Comparison of ENCODE assay signal across 12 cellular contexts in genomic region chr13:110507678-110508381, GRCh38. TPM values are rescaled to one million over a fixed set of nuclear protein-coding genes. Genes with fewer than 3 reads are reported as not detected.
DNase-seq lines count a peak whose midpoint lies in the region; ATAC-seq and TF ChIP-seq lines count a peak whose summit lies in the region.
"Had no signal": no experiment of that assay in that cellular context is flagged by ENCODE, and none has a peak within 500 bp of the region (broad histone marks: within the 10 kb centered on the region; RNA-seq: fewer than 3 reads in every experiment).

No MANE protein-coding gene starts in this region.

- peak overlapping the region; percentile 60 to 61 for H2BK12ac ChIP-seq in mesenchymal stem cell (ENCODE audit: low read length in 2 of 2)

- no peak overlapping the region for H2AFZ ChIP-seq in mesenchymal stem cell (ENCODE audit: low read depth, low read length)

- peak overlapping the region; percentile 64 for H4K91ac ChIP-seq in mesenchymal stem cell (ENCODE audit: low read length)

- no peak for TF ChIP-seq EP300 in transverse colon (IDR thresholded peaks at IDR 0.05; ENCODE audit: low read depth)

- H2BK15ac ChIP-seq in mesenchymal stem cell (ENCODE audit: low read depth, poor library complexity, severe bottlenecking), result peak overlapping the region; percentile 44

- no peak overlapping the region for H4K8ac ChIP-seq in mesenchymal stem cell (ENCODE audit: low read length)

- H3K9me3 ChIP-seq in duodenal mucosa (ENCODE audit: control insufficient read depth in 1 of 2, low read length in 2 of 2) (no peaks in the 10 kb centered on the region), mesenchymal stem cell (ENCODE audit: control insufficient read depth, low read length) (no peaks in the 10 kb centered on the region), transverse colon (no peaks in the 10 kb centered on the region)

- TF ChIP-seq CTCF in transverse colon (IDR thresholded peaks at IDR 0.05) (peak in 4 of 5 experiments; percentile 33 to 87 (median 56)), GM20000 (IDR thresholded peaks at IDR 0.05; ENCODE audit: extremely low read depth, missing control alignments) (no peak)

- H3K18ac ChIP-seq in mesenchymal stem cell (ENCODE audit: low read depth in 1 of 2, low read length in 2 of 2), result peak overlapping the region; percentile 37 to 61

- in situ Hi-C loops in transverse colon (cut with MboI; ENCODE audit: low pct_ligation_motif_present in 1 of 4, low pct_unique_long_range_greater_than_20kb in 1 of 4, low sequenced_read_pairs in 3 of 4), result no loop called here

- H3K9ac ChIP-seq in duodenal mucosa (ENCODE audit: low read depth in 1 of 2, low read length in 2 of 2) (peak overlapping the region; percentile 80 to 89), mesenchymal stem cell (ENCODE audit: low read length) (no peak overlapping the region)

- H3K27me3 ChIP-seq in duodenal mucosa (ENCODE audit: control insufficient read depth in 1 of 2, insufficient read depth in 2 of 2, low read length in 2 of 2) (no peaks in the 10 kb centered on the region), mesenchymal stem cell (ENCODE audit: control insufficient read depth in 1 of 2, insufficient read depth in 1 of 2, low read length in 2 of 2) (no peaks in the 10 kb centered on the region), transverse colon (no peaks in the 10 kb centered on the region)

- peak overlapping the region in 1 of 2 experiments; percentile 20 for H3K4ac ChIP-seq in mesenchymal stem cell (ENCODE audit: low read depth in 1 of 2, low read length in 2 of 2)

- H3K27ac ChIP-seq in duodenal mucosa (ENCODE audit: low read depth, low read length) (peak overlapping the region; percentile 89), mesenchymal stem cell (ENCODE audit: low read length, poor library complexity, severe bottlenecking) (no peak overlapping the region), transverse colon (peak overlapping the region; percentile 83 to 91 (median 90))
- H3K27ac ChIP-seq: WERI-Rb-1 had no signal

- 98% methylated on average over 23 of the region's 23 CpGs for WGBS in mesenchymal stem cell
- 40 to 53% methylated on average over 3 to 23 of the region's 23 CpGs for WGBS in transverse colon (ENCODE audit: low coverage in 1 of 2), 2 donors

- H2AK5ac ChIP-seq in mesenchymal stem cell (ENCODE audit: low read length, severe bottlenecking), result no peak overlapping the region

- H3K4me2 ChIP-seq in mesenchymal stem cell (ENCODE audit: low read length, poor library complexity, severe bottlenecking), result no peak overlapping the region

- no peak for ATAC-seq in GM21423 (IDR thresholded peaks at IDR 0.05; ENCODE audit: unreplicated experiment)
- ATAC-seq in GM21367 (IDR thresholded peaks at IDR 0.05; ENCODE audit: unreplicated experiment), result no peak

- no peak overlapping the region for H2BK120ac ChIP-seq in mesenchymal stem cell (ENCODE audit: low read depth, low read length)

- H3K79me1 ChIP-seq in mesenchymal stem cell (replicated peaks; ENCODE audit: low read length, poor library complexity, severe bottlenecking), result peaks cover 2% of the 10 kb centered on the region

- H3K36me3 ChIP-seq in duodenal mucosa (ENCODE audit: control insufficient read depth in 1 of 2, insufficient read depth in 2 of 2, low read length in 2 of 2) (peaks cover 0 to 15% of the 10 kb centered on the region in 2 donors), mesenchymal stem cell (ENCODE audit: control insufficient read depth in 1 of 2, insufficient read depth in 2 of 2, low read depth in 1 of 2, low read length in 2 of 2) (peaks cover 56 to 82% of the 10 kb centered on the region in 2 experiments), transverse colon (peaks cover 0 to 10% (median 3%) of the 10 kb centered on the region in 4 donors)

- peak overlapping the region in 1 of 2 experiments; percentile 24 for H3K23ac ChIP-seq in mesenchymal stem cell (ENCODE audit: low read length in 2 of 2)

- peak; percentile 86 for DNase-seq in NCI-H2029 (lab: John Stamatoyannopoulos, UW)
- no peak for DNase-seq in mesenchymal stem cell
- DNase-seq in transverse colon, result peak; percentile 82
- DNase-seq in GM20000 (ENCODE audit: low spot score), result no peak
- DNase-seq in NOMO-1 treated with dmso at 0.1 percent for 144 hours (lab: John Stamatoyannopoulos, UW; ENCODE audit: unreplicated experiment), result no peak
- DNase-seq: activated gamma-delta T cell treated with Interleukin-2 at 50 U/mL for 16 hours, GDM1, islet precursor cell, WERI-Rb-1 had no signal

- H3K4me1 ChIP-seq in duodenal mucosa (ENCODE audit: control insufficient read depth in 1 of 2, insufficient read depth in 2 of 2, low read length in 2 of 2) (peaks cover 41 to 47% of the 10 kb centered on the region in 2 donors), mesenchymal stem cell (ENCODE audit: control insufficient read depth, insufficient read depth, low read depth, low read length) (peaks cover 43% of the 10 kb centered on the region), transverse colon (peaks cover 11 to 58% (median 31%) of the 10 kb centered on the region in 4 donors)

- peak; percentile 62 for TF ChIP-seq POLR2A in transverse colon (IDR thresholded peaks at IDR 0.05)

- intact Hi-C loops in transverse colon (cut with DNase I; ENCODE audit: low total_unique reads), result no loop called here

- H2BK5ac ChIP-seq in mesenchymal stem cell (ENCODE audit: low read depth, low read length, poor library complexity, severe bottlenecking), result no peak overlapping the region

- peak overlapping the region in 1 of 2 experiments; percentile 46 for H3K14ac ChIP-seq in mesenchymal stem cell (ENCODE audit: low read length in 2 of 2)

- peak overlapping the region; percentile 70 to 71 for H3K4me3 ChIP-seq in duodenal mucosa (ENCODE audit: low read depth in 1 of 2, low read length in 2 of 2)
- no peak overlapping the region for H3K4me3 ChIP-seq in mesenchymal stem cell (ENCODE audit: insufficient read depth in 1 of 2, low read depth in 1 of 2, low read length in 2 of 2)
- peak overlapping the region in 1 of 4 donors; percentile 0 for H3K4me3 ChIP-seq in transverse colon

RNA-seq across cellular contexts. Expression of gene RAB20, which starts 53.7 kb away (rescaled TPM):
- polyA plus RNA-seq in mesenchymal stem cell (2013, experiment 1 of 2), result 5.1 TPM
- polyA plus RNA-seq in mesenchymal stem cell (2013, experiment 2 of 2), result 5.2 TPM
- 10 to 100 TPM; 12.5 to 66.2 (median 54.1) TPM for total RNA-seq in transverse colon

Comparison
In these comparisons a context has a peak if more than half of its experiments do, and no peak if none do; other contexts are left out.
1. DNase-seq: peak in NCI-H2029 (single experiment) and transverse colon (single experiment); none in mesenchymal stem cell (single experiment), GM20000 (single experiment) and NOMO-1 treated with dmso at 0.1 percent for 144 hours (single experiment).
2. H3K4me3 ChIP-seq: peak in duodenal mucosa (2 of 2); none in mesenchymal stem cell (0 of 2).